Comparison of ENCODE assay signal across 1 cellular context in the genomic region with DNA sequence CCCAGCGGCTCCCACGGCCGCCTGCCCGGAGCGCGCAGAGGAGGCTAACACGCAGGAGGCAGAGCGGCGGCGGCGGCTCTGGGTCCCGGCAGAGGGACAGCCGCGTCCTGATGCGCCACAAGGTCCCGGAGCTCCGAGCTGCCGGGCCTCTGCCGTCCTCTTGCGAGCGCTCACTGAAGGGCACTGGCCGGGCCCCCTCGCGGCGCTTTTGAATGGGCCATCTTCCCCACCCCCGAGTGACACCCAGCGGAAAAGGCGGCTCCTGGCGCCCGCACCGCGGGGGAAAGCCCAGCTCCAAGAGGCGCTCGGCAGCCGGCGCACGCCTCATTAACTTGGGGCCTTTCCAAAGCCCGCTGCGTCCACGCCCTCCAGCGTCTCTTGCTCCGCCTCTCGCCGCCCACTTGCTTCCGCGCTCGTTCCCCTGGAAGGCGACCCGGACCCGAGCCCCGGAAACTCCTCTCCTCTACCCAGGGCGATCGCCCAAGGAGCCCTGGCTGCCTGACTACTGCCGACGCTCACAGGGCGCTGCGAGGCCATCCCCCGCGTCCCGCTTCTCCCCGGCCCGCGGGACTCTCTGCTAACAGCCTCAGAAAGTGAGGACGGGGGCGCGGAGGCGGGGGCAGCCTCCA.
TF ChIP-seq lines count a peak whose summit lies in the region.

A gene (minus strand): TSS at position 363 of the 629 bp plus-strand sequence.

TF ChIP-seq in K562, 482 proteins besides CTCF, POLR2A, EP300 and RAD21 (continued from another document and continues in another):
- TF ChIP-seq CEBPG (CRISPR knock-in tag; IDR thresholded peaks at IDR 0.05), result no peak
- TF ChIP-seq CEBPG (tag; conservative IDR thresholded peaks at IDR 0.05 in 1 of 2, IDR thresholded peaks at IDR 0.05 in 1 of 2), result no peak
- TF ChIP-seq, protein P1, sequence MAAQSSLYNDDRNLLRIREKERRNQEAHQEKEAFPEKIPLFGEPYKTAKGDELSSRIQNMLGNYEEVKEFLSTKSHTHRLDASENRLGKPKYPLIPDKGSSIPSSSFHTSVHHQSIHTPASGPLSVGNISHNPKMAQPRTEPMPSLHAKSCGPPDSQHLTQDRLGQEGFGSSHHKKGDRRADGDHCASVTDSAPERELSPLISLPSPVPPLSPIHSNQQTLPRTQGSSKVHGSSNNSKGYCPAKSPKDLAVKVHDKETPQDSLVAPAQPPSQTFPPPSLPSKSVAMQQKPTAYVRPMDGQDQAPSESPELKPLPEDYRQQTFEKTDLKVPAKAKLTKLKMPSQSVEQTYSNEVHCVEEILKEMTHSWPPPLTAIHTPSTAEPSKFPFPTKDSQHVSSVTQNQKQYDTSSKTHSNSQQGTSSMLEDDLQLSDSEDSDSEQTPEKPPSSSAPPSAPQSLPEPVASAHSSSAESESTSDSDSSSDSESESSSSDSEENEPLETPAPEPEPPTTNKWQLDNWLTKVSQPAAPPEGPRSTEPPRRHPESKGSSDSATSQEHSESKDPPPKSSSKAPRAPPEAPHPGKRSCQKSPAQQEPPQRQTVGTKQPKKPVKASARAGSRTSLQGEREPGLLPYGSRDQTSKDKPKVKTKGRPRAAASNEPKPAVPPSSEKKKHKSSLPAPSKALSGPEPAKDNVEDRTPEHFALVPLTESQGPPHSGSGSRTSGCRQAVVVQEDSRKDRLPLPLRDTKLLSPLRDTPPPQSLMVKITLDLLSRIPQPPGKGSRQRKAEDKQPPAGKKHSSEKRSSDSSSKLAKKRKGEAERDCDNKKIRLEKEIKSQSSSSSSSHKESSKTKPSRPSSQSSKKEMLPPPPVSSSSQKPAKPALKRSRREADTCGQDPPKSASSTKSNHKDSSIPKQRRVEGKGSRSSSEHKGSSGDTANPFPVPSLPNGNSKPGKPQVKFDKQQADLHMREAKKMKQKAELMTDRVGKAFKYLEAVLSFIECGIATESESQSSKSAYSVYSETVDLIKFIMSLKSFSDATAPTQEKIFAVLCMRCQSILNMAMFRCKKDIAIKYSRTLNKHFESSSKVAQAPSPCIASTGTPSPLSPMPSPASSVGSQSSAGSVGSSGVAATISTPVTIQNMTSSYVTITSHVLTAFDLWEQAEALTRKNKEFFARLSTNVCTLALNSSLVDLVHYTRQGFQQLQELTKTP (IDR thresholded peaks at IDR 0.05; ENCODE audit: low read depth in 1 of 2, partially characterized antibody in 2 of 2), result no peak
- no peak for TF ChIP-seq ZNF766 (CRISPR knock-in tag; conservative IDR thresholded peaks at IDR 0.05)
- TF ChIP-seq ZC3H8 (IDR thresholded peaks at IDR 0.05), result no peak
- no peak for TF ChIP-seq FOXA1 (IDR thresholded peaks at IDR 0.05; ENCODE audit: borderline replicate concordance)
- no peak for TF ChIP-seq ZNF785 (CRISPR knock-in tag; IDR thresholded peaks at IDR 0.05)
- TF ChIP-seq TAF9B (IDR thresholded peaks at IDR 0.05; ENCODE audit: partially characterized antibody), result no peak
- 0 out of 2 replicates have a peak, but pooled peaks have one; percentile 49 for TF ChIP-seq MBD2 (IDR thresholded peaks at IDR 0.05; ENCODE audit: borderline replicate concordance, low read depth)
- TF ChIP-seq KLF16 (IDR thresholded peaks at IDR 0.05), result 0 out of 2 replicates have a peak, but pooled peaks have one; percentile 24
- no peak for TF ChIP-seq FOXJ3 (CRISPR knock-in tag; IDR thresholded peaks at IDR 0.05)
- no peak for TF ChIP-seq RBM39 (optimal IDR thresholded peaks at IDR 0.05; ENCODE audit: low read depth, low read length)
- no peak for TF ChIP-seq GTF2A2 (tag; IDR thresholded peaks at IDR 0.05)
- TF ChIP-seq FOS (IDR thresholded peaks at IDR 0.05; ENCODE audit: extremely low read depth, insufficient read length), result no peak
- TF ChIP-seq MEF2A (IDR thresholded peaks at IDR 0.05; ENCODE audit: control insufficient read depth, low read depth, low read length), result no peak
- no peak for TF ChIP-seq ZEB2 (IDR thresholded peaks at IDR 0.05)
- TF ChIP-seq, protein P2, sequence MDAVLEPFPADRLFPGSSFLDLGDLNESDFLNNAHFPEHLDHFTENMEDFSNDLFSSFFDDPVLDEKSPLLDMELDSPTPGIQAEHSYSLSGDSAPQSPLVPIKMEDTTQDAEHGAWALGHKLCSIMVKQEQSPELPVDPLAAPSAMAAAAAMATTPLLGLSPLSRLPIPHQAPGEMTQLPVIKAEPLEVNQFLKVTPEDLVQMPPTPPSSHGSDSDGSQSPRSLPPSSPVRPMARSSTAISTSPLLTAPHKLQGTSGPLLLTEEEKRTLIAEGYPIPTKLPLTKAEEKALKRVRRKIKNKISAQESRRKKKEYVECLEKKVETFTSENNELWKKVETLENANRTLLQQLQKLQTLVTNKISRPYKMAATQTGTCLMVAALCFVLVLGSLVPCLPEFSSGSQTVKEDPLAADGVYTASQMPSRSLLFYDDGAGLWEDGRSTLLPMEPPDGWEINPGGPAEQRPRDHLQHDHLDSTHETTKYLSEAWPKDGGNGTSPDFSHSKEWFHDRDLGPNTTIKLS (IDR thresholded peaks at IDR 0.05; ENCODE audit: borderline replicate concordance, low read depth), result no peak
- TF ChIP-seq, protein P3, sequence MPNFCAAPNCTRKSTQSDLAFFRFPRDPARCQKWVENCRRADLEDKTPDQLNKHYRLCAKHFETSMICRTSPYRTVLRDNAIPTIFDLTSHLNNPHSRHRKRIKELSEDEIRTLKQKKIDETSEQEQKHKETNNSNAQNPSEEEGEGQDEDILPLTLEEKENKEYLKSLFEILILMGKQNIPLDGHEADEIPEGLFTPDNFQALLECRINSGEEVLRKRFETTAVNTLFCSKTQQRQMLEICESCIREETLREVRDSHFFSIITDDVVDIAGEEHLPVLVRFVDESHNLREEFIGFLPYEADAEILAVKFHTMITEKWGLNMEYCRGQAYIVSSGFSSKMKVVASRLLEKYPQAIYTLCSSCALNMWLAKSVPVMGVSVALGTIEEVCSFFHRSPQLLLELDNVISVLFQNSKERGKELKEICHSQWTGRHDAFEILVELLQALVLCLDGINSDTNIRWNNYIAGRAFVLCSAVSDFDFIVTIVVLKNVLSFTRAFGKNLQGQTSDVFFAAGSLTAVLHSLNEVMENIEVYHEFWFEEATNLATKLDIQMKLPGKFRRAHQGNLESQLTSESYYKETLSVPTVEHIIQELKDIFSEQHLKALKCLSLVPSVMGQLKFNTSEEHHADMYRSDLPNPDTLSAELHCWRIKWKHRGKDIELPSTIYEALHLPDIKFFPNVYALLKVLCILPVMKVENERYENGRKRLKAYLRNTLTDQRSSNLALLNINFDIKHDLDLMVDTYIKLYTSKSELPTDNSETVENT (CRISPR knock-in tag; IDR thresholded peaks at IDR 0.05), result no peak
- no peak for TF ChIP-seq HIVEP1 (CRISPR knock-in tag; IDR thresholded peaks at IDR 0.05)
- 0 out of 2 replicates have a peak, but pooled peaks have one; percentile 28 for TF ChIP-seq ARID1B (IDR thresholded peaks at IDR 0.05)
- TF ChIP-seq SRSF7 (optimal IDR thresholded peaks at IDR 0.05; ENCODE audit: low read depth, low read length), result no peak
- TF ChIP-seq NEUROD1 (IDR thresholded peaks at IDR 0.05; ENCODE audit: borderline replicate concordance, low read depth, low read length, partially characterized antibody), result no peak
- TF ChIP-seq ZKSCAN8 (CRISPR knock-in tag; IDR thresholded peaks at IDR 0.05), result no peak
- TF ChIP-seq, protein P4, sequence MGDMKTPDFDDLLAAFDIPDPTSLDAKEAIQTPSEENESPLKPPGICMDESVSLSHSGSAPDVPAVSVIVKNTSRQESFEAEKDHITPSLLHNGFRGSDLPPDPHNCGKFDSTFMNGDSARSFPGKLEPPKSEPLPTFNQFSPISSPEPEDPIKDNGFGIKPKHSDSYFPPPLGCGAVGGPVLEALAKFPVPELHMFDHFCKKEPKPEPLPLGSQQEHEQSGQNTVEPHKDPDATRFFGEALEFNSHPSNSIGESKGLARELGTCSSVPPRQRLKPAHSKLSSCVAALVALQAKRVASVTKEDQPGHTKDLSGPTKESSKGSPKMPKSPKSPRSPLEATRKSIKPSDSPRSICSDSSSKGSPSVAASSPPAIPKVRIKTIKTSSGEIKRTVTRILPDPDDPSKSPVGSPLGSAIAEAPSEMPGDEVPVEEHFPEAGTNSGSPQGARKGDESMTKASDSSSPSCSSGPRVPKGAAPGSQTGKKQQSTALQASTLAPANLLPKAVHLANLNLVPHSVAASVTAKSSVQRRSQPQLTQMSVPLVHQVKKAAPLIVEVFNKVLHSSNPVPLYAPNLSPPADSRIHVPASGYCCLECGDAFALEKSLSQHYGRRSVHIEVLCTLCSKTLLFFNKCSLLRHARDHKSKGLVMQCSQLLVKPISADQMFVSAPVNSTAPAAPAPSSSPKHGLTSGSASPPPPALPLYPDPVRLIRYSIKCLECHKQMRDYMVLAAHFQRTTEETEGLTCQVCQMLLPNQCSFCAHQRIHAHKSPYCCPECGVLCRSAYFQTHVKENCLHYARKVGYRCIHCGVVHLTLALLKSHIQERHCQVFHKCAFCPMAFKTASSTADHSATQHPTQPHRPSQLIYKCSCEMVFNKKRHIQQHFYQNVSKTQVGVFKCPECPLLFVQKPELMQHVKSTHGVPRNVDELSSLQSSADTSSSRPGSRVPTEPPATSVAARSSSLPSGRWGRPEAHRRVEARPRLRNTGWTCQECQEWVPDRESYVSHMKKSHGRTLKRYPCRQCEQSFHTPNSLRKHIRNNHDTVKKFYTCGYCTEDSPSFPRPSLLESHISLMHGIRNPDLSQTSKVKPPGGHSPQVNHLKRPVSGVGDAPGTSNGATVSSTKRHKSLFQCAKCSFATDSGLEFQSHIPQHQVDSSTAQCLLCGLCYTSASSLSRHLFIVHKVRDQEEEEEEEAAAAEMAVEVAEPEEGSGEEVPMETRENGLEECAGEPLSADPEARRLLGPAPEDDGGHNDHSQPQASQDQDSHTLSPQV (IDR thresholded peaks at IDR 0.05), result 0 out of 2 replicates have a peak, but pooled peaks have one; percentile 29
- TF ChIP-seq, protein P5, sequence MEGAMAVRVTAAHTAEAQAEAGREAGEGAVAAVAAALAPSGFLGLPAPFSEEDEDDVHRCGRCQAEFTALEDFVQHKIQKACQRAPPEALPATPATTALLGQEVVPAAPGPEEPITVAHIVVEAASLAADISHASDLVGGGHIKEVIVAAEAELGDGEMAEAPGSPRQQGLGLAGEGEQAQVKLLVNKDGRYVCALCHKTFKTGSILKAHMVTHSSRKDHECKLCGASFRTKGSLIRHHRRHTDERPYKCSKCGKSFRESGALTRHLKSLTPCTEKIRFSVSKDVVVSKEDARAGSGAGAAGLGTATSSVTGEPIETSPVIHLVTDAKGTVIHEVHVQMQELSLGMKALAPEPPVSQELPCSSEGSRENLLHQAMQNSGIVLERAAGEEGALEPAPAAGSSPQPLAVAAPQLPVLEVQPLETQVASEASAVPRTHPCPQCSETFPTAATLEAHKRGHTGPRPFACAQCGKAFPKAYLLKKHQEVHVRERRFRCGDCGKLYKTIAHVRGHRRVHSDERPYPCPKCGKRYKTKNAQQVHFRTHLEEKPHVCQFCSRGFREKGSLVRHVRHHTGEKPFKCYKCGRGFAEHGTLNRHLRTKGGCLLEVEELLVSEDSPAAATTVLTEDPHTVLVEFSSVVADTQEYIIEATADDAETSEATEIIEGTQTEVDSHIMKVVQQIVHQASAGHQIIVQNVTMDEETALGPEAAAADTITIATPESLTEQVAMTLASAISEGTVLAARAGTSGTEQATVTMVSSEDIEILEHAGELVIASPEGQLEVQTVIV (CRISPR knock-in tag; IDR thresholded peaks at IDR 0.05; ENCODE audit: borderline replicate concordance), result no peak
- TF ChIP-seq, protein P6, sequence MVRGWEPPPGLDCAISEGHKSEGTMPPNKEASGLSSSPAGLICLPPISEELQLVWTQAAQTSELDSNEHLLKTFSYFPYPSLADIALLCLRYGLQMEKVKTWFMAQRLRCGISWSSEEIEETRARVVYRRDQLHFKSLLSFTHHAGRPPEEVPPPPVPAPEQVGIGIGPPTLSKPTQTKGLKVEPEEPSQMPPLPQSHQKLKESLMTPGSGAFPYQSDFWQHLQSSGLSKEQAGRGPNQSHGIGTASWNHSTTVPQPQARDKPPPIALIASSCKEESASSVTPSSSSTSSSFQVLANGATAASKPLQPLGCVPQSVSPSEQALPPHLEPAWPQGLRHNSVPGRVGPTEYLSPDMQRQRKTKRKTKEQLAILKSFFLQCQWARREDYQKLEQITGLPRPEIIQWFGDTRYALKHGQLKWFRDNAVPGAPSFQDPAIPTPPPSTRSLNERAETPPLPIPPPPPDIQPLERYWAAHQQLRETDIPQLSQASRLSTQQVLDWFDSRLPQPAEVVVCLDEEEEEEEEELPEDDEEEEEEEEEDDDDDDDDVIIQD (CRISPR knock-in tag; IDR thresholded peaks at IDR 0.05), result no peak
- no peak for TF ChIP-seq SMAD1 (IDR thresholded peaks at IDR 0.05; ENCODE audit: low read depth, low read length, partially characterized antibody)
- TF ChIP-seq YBX1 (IDR thresholded peaks at IDR 0.05), result no peak
- TF ChIP-seq KDM1A (IDR thresholded peaks at IDR 0.05), result no peak
- no peak for TF ChIP-seq ZFP30 (CRISPR knock-in tag; IDR thresholded peaks at IDR 0.05; ENCODE audit: borderline replicate concordance)
- no peak for TF ChIP-seq GATAD2B (IDR thresholded peaks at IDR 0.05; ENCODE audit: borderline replicate concordance)
- TF ChIP-seq, protein P7, sequence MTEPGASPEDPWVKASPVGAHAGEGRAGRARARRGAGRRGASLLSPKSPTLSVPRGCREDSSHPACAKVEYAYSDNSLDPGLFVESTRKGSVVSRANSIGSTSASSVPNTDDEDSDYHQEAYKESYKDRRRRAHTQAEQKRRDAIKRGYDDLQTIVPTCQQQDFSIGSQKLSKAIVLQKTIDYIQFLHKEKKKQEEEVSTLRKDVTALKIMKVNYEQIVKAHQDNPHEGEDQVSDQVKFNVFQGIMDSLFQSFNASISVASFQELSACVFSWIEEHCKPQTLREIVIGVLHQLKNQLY (CRISPR knock-in tag; conservative IDR thresholded peaks at IDR 0.05), result no peak
- TF ChIP-seq TBP (optimal IDR thresholded peaks at IDR 0.05; ENCODE audit: low read depth, low read length), result peak; percentile 60
- no peak for TF ChIP-seq XRCC4 (IDR thresholded peaks at IDR 0.05; ENCODE audit: extremely low read depth, insufficient read depth, insufficient read length)
- no peak for TF ChIP-seq CCAR2 (IDR thresholded peaks at IDR 0.05; ENCODE audit: low read depth, low read length)
- no peak for TF ChIP-seq TEAD2 (tag; IDR thresholded peaks at IDR 0.05)
- no peak for TF ChIP-seq PHTF2 (CRISPR knock-in tag; IDR thresholded peaks at IDR 0.05)
- no peak for TF ChIP-seq EHMT2 (IDR thresholded peaks at IDR 0.05)
- TF ChIP-seq NR4A1 (CRISPR knock-in tag; IDR thresholded peaks at IDR 0.05), result no peak
- TF ChIP-seq NR4A1 (tag; IDR thresholded peaks at IDR 0.05), result no peak
- no peak; a peak in 1 of 4 replicates for TF ChIP-seq TEAD1 (CRISPR knock-in tag; IDR thresholded peaks at IDR 0.05)
- TF ChIP-seq, protein P8, sequence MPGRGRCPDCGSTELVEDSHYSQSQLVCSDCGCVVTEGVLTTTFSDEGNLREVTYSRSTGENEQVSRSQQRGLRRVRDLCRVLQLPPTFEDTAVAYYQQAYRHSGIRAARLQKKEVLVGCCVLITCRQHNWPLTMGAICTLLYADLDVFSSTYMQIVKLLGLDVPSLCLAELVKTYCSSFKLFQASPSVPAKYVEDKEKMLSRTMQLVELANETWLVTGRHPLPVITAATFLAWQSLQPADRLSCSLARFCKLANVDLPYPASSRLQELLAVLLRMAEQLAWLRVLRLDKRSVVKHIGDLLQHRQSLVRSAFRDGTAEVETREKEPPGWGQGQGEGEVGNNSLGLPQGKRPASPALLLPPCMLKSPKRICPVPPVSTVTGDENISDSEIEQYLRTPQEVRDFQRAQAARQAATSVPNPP (IDR thresholded peaks at IDR 0.05; ENCODE audit: borderline replicate concordance, insufficient read depth, insufficient read length), result no peak
- TF ChIP-seq RHOXF2B (CRISPR knock-in tag; conservative IDR thresholded peaks at IDR 0.05), result no peak
- no peak for TF ChIP-seq PURB (CRISPR knock-in tag; IDR thresholded peaks at IDR 0.05; ENCODE audit: low read depth)
- TF ChIP-seq ERF (CRISPR knock-in tag; IDR thresholded peaks at IDR 0.05), result peak; percentile 14; the same call in 1 of the 2 replicates
- no peak for TF ChIP-seq GTF2F1 (IDR thresholded peaks at IDR 0.05; ENCODE audit: low read depth, low read length)
- no peak for TF ChIP-seq HNRNPL (IDR thresholded peaks at IDR 0.05; ENCODE audit: low read depth, low read length)
